In the genomic region with DNA sequence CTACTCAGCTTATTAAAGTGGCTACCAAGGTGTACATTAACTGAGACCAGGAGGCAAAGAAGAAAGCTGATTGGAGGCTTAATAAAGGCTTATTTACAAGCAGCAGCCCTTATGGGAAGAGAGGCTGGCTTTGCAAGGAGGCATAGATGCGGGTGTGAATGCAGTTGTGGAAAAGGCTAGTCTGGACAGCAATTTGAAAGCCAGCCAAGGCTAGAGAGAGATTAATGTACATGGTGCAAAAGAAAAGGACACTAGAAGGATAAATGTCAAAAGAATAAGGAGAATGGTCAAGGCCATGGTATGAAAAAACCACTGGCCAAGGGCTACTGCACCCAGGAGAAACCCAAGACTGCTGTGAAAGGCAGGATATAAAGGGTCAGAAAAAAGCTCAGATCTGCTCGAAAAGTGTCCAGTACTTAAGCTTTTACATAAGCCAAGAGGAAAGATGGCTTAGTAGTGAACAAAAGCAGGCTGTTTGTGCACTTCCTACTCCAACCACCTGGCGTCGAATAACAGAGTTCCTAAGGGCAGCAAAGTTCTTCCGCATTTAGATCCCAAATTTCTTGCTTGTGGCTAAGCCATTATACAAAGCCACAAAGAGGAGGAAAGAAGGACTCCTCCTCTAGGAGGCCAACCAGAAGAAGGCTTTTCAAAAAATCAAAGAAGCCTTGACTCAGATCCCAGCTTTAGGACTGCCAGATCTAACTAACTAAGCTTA, we compare ENCODE assay signal across 8 cellular contexts. TPM values are rescaled to one million over a fixed set of nuclear protein-coding genes. Genes with fewer than 3 reads are reported as not detected.
DNase-seq lines count a peak whose midpoint lies in the region; ATAC-seq and TF ChIP-seq lines count a peak whose summit lies in the region.

No MANE protein-coding gene starts in this region.

- intact Hi-C loops in naive thymus-derived CD4-positive, alpha-beta T cell (cut with micrococcal nuclease) = loop anchor here (1.0 to 10.0 kb wide), 13 partner anchors 151 to 1901 kb away; partner anchors contain the start of genes GABARAPL1 (in 2 of the 2), MAGOHB (in 2 of the 2), SMIM10L1 (in 2 of the 2) and STYK1 (in 2 of the 2)

- H3K36me3 ChIP-seq in BLaER1 = no peaks in the 10 kb centered on the region
- peaks cover 0 to 8% (median 0%) of the 10 kb centered on the region in 3 experiments for H3K36me3 ChIP-seq in naive thymus-derived CD4-positive, alpha-beta T cell (ENCODE audit: control insufficient read depth in 2 of 3, insufficient read depth in 3 of 3, low read length in 3 of 3)

- peak; percentile 22; the same call in 1 of the 2 replicates for TF ChIP-seq CTCF in LNCAP (IDR thresholded peaks at IDR 0.05)

- ATAC-seq in naive thymus-derived CD4-positive, alpha-beta T cell = no peak
- ATAC-seq in GM18861 (IDR thresholded peaks at IDR 0.05; ENCODE audit: unreplicated experiment) (no peak), HG03521 (IDR thresholded peaks at IDR 0.05; ENCODE audit: unreplicated experiment) (no peak), GM19328 (IDR thresholded peaks at IDR 0.05; ENCODE audit: unreplicated experiment) (no peak)

- peaks cover 0 to 4% (median 3%) of the 10 kb centered on the region in 5 donors for H3K36me3 Mint-ChIP-seq in naive thymus-derived CD4-positive, alpha-beta T cell

- H3K9ac ChIP-seq in BLaER1 = peak overlapping the region; percentile 83

- DNase-seq in naive thymus-derived CD4-positive, alpha-beta T cell = no peak
- DNase-seq in ecto neural progenitor cell (ENCODE audit: low spot score) = no peak

- peaks cover 0 to 3% (median 0%) of the 10 kb centered on the region in 11 donors for H3K9me3 Mint-ChIP-seq in naive thymus-derived CD4-positive, alpha-beta T cell

- H3K27me3 Mint-ChIP-seq in naive thymus-derived CD4-positive, alpha-beta T cell = peaks cover 0 to 25% (median 0%) of the 10 kb centered on the region in 5 donors

- H3K9me3 ChIP-seq in BLaER1 = peaks cover 19% of the 10 kb centered on the region
- H3K9me3 ChIP-seq in naive thymus-derived CD4-positive, alpha-beta T cell (ENCODE audit: control insufficient read depth in 2 of 3, low read length in 3 of 3) = no peaks in the 10 kb centered on the region

- H3K27me3 ChIP-seq in BLaER1 = no peaks in the 10 kb centered on the region
- no peaks in the 10 kb centered on the region for H3K27me3 ChIP-seq in naive thymus-derived CD4-positive, alpha-beta T cell (ENCODE audit: control insufficient read depth in 2 of 2, insufficient read depth in 2 of 2, low read length in 2 of 2)

- H4K20me1 ChIP-seq in BLaER1 = no peaks in the 10 kb centered on the region

- peaks cover 48% of the 10 kb centered on the region for H3K4me1 ChIP-seq in BLaER1
- H3K4me1 ChIP-seq in naive thymus-derived CD4-positive, alpha-beta T cell (ENCODE audit: control insufficient read depth in 2 of 2, insufficient read depth in 2 of 2, low read length in 2 of 2) = peaks cover 21 to 56% of the 10 kb centered on the region in 2 donors

- H3K27ac Mint-ChIP-seq in naive thymus-derived CD4-positive, alpha-beta T cell = no peak overlapping the region

- peak overlapping the region; percentile 91 for H3K27ac ChIP-seq in BLaER1
- H3K27ac ChIP-seq in cingulate gyrus (ENCODE audit: low read depth, low read length) = peak overlapping the region; percentile 99
- H3K27ac ChIP-seq in naive thymus-derived CD4-positive, alpha-beta T cell (ENCODE audit: low read depth, low read length) = peak overlapping the region; percentile 85

- H3K4me1 Mint-ChIP-seq in naive thymus-derived CD4-positive, alpha-beta T cell = peaks cover 6 to 29% (median 13%) of the 10 kb centered on the region in 7 donors

- CTCF ChIA-PET in naive thymus-derived CD4-positive, alpha-beta T cell (lab: Charles Lee) = interaction anchor here (0.5 to 2.2 kb wide), 5 partner anchors 192 to 623 kb away, joined by 3 to 9 read pairs (median 5); no protein-coding TSS in a partner anchor

- H3K4me3 ChIP-seq in BLaER1 = peak overlapping the region; percentile 74
- H3K4me3 ChIP-seq in naive thymus-derived CD4-positive, alpha-beta T cell (ENCODE audit: low read length) = peak overlapping the region; percentile 81

- H3K4me2 ChIP-seq in BLaER1 = peak overlapping the region; percentile 98

- H3K4me3 Mint-ChIP-seq in naive thymus-derived CD4-positive, alpha-beta T cell = no peak overlapping the region

- POLR2A ChIA-PET in naive thymus-derived CD4-positive, alpha-beta T cell (lab: Charles Lee) = interaction anchor here (0.6 to 1.6 kb wide), 6 partner anchors 63 to 916 kb away, joined by 3 to 7 read pairs (median 4); partner anchors contain the start of genes GABARAPL1 and MAGOHB

RNA-seq across cellular contexts. Expression of gene KLRK1, which starts 24.0 kb away (rescaled TPM):
- 10 to 100 TPM in 1 of 5 experiments, 1 to 10 TPM in 3, under 1 TPM in 1; 0.15 to 75.2 (median 5.1) TPM for total RNA-seq in naive thymus-derived CD4-positive, alpha-beta T cell
- 1 to 10 TPM in 1 of 2 donors, under 1 TPM in 1; 0.62 to 2.7 TPM for polyA plus RNA-seq in naive thymus-derived CD4-positive, alpha-beta T cell

RNA-seq across cellular contexts. Expression of gene KLRC4, which starts 43.7 kb away (rescaled TPM):
- 10 to 100 TPM in 1 of 5 experiments, under 1 TPM in 1, not detected in 3; 0.69 to 11.8 TPM for total RNA-seq in naive thymus-derived CD4-positive, alpha-beta T cell
- not detected for polyA plus RNA-seq in naive thymus-derived CD4-positive, alpha-beta T cell

RNA-seq across cellular contexts. Expression of gene KLRC3, which starts 54.5 kb away (rescaled TPM):
- total RNA-seq in naive thymus-derived CD4-positive, alpha-beta T cell = 1 to 10 TPM in 2 of 5 experiments, under 1 TPM in 1, not detected in 2; 0.46 to 7.8 (median 1.6) TPM
- polyA plus RNA-seq in naive thymus-derived CD4-positive, alpha-beta T cell = not detected

RNA-seq across cellular contexts. Expression of gene KLRD1, which starts 58.2 kb away (rescaled TPM):
- total RNA-seq in naive thymus-derived CD4-positive, alpha-beta T cell = 10 to 100 TPM in 1 of 5 experiments, 1 to 10 TPM in 3, under 1 TPM in 1; 0.92 to 82.5 (median 1.7) TPM
- 1 to 10 TPM in 1 of 2 donors, under 1 TPM in 1; 0.68 to 1.9 TPM for polyA plus RNA-seq in naive thymus-derived CD4-positive, alpha-beta T cell
